Comparison of ENCODE assay signal across 8 cellular contexts in genomic region chr10:12419279-12419847, GRCh38.
DNase-seq lines count a peak whose midpoint lies in the region; ATAC-seq and TF ChIP-seq lines count a peak whose summit lies in the region.

No MANE protein-coding gene starts in this region.

- ATAC-seq in left lung: peak; percentile 55
- no peak for ATAC-seq in GM19351 (IDR thresholded peaks at IDR 0.05; ENCODE audit: unreplicated experiment)

- H3K4me3 Mint-ChIP-seq in stimulated activated naive CD8-positive, alpha-beta T cell treated with anti-CD3 and anti-CD28 coated beads, Interleukin-15, Interleukin-2, amounts not matched to agents 100 ng/mL and 50 ng/mL, for 24 hours: peak overlapping the region; percentile 37

- no peaks in the 10 kb centered on the region for H3K9me3 Mint-ChIP-seq in stimulated activated naive CD8-positive, alpha-beta T cell treated with anti-CD3 and anti-CD28 coated beads, Interleukin-15, Interleukin-2, amounts not matched to agents 100 ng/mL and 50 ng/mL, for 24 hours

- peak overlapping the region in 1 of 4 donors; percentile 55 for H3K27ac ChIP-seq in Peyer's patch
- H3K27ac ChIP-seq in left lung: no peak overlapping the region

- intact Hi-C loops in left lung (cut with DNase I): no loop called here

- H3K4me1 ChIP-seq in Peyer's patch (peaks cover 0 to 20% (median 0%) of the 10 kb centered on the region in 4 donors), left lung (peaks cover 0 to 5% of the 10 kb centered on the region in 2 donors)

- no peaks in the 10 kb centered on the region for H3K9me3 ChIP-seq in Peyer's patch
- H3K9me3 ChIP-seq in left lung: no peaks in the 10 kb centered on the region

- H3K36me3 ChIP-seq in Peyer's patch: no peaks in the 10 kb centered on the region
- no peaks in the 10 kb centered on the region for H3K36me3 ChIP-seq in left lung

- peaks cover 53% of the 10 kb centered on the region for H3K4me1 Mint-ChIP-seq in stimulated activated naive CD8-positive, alpha-beta T cell treated with anti-CD3 and anti-CD28 coated beads, Interleukin-15, Interleukin-2, amounts not matched to agents 100 ng/mL and 50 ng/mL, for 24 hours (ENCODE audit: low read depth)

- TF ChIP-seq CTCF in AG09309 (IDR thresholded peaks at IDR 0.05; ENCODE audit: control insufficient read depth, insufficient read depth, low read depth, low read length, missing control alignments): no peak
- no peak for TF ChIP-seq CTCF in Peyer's patch (IDR thresholded peaks at IDR 0.05)
- TF ChIP-seq CTCF in left lung (IDR thresholded peaks at IDR 0.05): no peak
- no peak for TF ChIP-seq CTCF in GM20000 (IDR thresholded peaks at IDR 0.05; ENCODE audit: extremely low read depth, missing control alignments)

- H3K27ac Mint-ChIP-seq in stimulated activated naive CD8-positive, alpha-beta T cell treated with anti-CD3 and anti-CD28 coated beads, Interleukin-15, Interleukin-2, amounts not matched to agents 100 ng/mL and 50 ng/mL, for 24 hours: peak overlapping the region; percentile 91

- H3K27me3 ChIP-seq in Peyer's patch: no peaks in the 10 kb centered on the region
- peaks cover 0 to 5% of the 10 kb centered on the region in 2 donors for H3K27me3 ChIP-seq in left lung

- H3K4me3 ChIP-seq in AG09309 (ENCODE audit: control insufficient read depth, low read depth, low read length): no peak overlapping the region
- H3K4me3 ChIP-seq in Peyer's patch: no peak overlapping the region
- H3K4me3 ChIP-seq in left lung: no peak overlapping the region

- peaks cover 3% of the 10 kb centered on the region for H3K36me3 Mint-ChIP-seq in stimulated activated naive CD8-positive, alpha-beta T cell treated with anti-CD3 and anti-CD28 coated beads, Interleukin-15, Interleukin-2, amounts not matched to agents 100 ng/mL and 50 ng/mL, for 24 hours (ENCODE audit: low read depth)

- DNase-seq in AG09309 (ENCODE audit: low read depth) (peak; percentile 98), Peyer's patch (peak in 2 of 3 donors; percentile 10 to 48), left lung (no peak), GM20000 (ENCODE audit: low spot score) (no peak), epidermal melanocyte (ENCODE audit: insufficient read length, low spot score) (no peak)
- DNase-seq in activated naive CD4-positive, alpha-beta T cell treated with anti-CD3 and anti-CD28 coated beads, Interleukin-2, amount 50 U/mL, for 16 hours: peak; percentile 61

- TF ChIP-seq POLR2A in Peyer's patch (IDR thresholded peaks at IDR 0.05): no peak

- H3K27me3 Mint-ChIP-seq in stimulated activated naive CD8-positive, alpha-beta T cell treated with anti-CD3 and anti-CD28 coated beads, Interleukin-15, Interleukin-2, amounts not matched to agents 100 ng/mL and 50 ng/mL, for 24 hours: no peaks in the 10 kb centered on the region

Comparison
In these comparisons a context has a peak if more than half of its experiments do, and no peak if none do; other contexts are left out.
1. DNase-seq: peak in AG09309 (single experiment), Peyer's patch (2 of 3) and activated naive CD4-positive, alpha-beta T cell treated with anti-CD3 and anti-CD28 coated beads, Interleukin-2, amount 50 U/mL, for 16 hours (single experiment); none in left lung (0 of 2), GM20000 (single experiment) and epidermal melanocyte (single experiment).